Comparison of ENCODE assay signal across 1 cellular context in genomic region chr1:225626698-225627097, GRCh38.
TF ChIP-seq lines count a peak whose summit lies in the region.

No MANE protein-coding gene starts in this region.

TF ChIP-seq in GM23338, 12 proteins besides CTCF, POLR2A, EP300 and RAD21 (continued from another document):
- TF ChIP-seq, protein P1, sequence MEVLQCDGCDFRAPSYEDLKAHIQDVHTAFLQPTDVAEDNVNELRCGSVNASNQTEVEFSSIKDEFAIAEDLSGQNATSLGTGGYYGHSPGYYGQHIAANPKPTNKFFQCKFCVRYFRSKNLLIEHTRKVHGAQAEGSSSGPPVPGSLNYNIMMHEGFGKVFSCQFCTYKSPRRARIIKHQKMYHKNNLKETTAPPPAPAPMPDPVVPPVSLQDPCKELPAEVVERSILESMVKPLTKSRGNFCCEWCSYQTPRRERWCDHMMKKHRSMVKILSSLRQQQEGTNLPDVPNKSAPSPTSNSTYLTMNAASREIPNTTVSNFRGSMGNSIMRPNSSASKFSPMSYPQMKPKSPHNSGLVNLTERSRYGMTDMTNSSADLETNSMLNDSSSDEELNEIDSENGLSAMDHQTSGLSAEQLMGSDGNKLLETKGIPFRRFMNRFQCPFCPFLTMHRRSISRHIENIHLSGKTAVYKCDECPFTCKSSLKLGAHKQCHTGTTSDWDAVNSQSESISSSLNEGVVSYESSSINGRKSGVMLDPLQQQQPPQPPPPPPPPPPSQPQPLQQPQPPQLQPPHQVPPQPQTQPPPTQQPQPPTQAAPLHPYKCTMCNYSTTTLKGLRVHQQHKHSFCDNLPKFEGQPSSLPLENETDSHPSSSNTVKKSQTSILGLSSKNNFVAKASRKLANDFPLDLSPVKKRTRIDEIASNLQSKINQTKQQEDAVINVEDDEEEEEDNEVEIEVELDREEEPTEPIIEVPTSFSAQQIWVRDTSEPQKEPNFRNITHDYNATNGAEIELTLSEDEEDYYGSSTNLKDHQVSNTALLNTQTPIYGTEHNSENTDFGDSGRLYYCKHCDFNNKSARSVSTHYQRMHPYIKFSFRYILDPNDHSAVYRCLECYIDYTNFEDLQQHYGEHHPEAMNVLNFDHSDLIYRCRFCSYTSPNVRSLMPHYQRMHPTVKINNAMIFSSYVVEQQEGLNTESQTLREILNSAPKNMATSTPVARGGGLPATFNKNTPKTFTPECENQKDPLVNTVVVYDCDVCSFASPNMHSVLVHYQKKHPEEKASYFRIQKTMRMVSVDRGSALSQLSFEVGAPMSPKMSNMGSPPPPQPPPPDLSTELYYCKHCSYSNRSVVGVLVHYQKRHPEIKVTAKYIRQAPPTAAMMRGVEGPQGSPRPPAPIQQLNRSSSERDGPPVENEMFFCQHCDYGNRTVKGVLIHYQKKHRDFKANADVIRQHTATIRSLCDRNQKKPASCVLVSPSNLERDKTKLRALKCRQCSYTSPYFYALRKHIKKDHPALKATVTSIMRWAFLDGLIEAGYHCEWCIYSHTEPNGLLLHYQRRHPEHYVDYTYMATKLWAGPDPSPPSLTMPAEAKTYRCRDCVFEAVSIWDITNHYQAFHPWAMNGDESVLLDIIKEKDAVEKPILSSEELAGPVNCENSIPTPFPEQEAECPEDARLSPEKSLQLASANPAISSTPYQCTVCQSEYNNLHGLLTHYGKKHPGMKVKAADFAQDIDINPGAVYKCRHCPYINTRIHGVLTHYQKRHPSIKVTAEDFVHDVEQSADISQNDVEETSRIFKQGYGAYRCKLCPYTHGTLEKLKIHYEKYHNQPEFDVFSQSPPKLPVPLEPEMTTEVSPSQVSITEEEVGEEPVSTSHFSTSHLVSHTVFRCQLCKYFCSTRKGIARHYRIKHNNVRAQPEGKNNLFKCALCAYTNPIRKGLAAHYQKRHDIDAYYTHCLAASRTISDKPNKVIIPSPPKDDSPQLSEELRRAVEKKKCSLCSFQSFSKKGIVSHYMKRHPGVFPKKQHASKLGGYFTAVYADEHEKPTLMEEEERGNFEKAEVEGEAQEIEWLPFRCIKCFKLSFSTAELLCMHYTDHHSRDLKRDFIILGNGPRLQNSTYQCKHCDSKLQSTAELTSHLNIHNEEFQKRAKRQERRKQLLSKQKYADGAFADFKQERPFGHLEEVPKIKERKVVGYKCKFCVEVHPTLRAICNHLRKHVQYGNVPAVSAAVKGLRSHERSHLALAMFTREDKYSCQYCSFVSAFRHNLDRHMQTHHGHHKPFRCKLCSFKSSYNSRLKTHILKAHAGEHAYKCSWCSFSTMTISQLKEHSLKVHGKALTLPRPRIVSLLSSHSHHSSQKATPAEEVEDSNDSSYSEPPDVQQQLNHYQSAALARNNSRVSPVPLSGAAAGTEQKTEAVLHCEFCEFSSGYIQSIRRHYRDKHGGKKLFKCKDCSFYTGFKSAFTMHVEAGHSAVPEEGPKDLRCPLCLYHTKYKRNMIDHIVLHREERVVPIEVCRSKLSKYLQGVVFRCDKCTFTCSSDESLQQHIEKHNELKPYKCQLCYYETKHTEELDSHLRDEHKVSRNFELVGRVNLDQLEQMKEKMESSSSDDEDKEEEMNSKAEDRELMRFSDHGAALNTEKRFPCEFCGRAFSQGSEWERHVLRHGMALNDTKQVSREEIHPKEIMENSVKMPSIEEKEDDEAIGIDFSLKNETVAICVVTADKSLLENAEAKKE (CRISPR knock-in tag; IDR thresholded peaks at IDR 0.05), result no peak
- no peak for TF ChIP-seq ZNF114 (CRISPR knock-in tag; IDR thresholded peaks at IDR 0.05)
